9 cellular contexts compared by ENCODE assay signal in genomic region chr22:31342389-31343125, GRCh38. TPM values are rescaled to one million over a fixed set of nuclear protein-coding genes. Genes with fewer than 3 reads are reported as not detected.
DNase-seq lines count a peak whose midpoint lies in the region; ATAC-seq lines count a peak whose summit lies in the region.
"Had no signal": no experiment of that assay in that cellular context is flagged by ENCODE, and none has a peak within 500 bp of the region (broad histone marks: within the 10 kb centered on the region; RNA-seq: fewer than 3 reads in every experiment).

No MANE protein-coding gene starts in this region.

- H3K27ac Mint-ChIP-seq in CD4-positive, CD25-positive, alpha-beta regulatory T cell: peak overlapping the region; percentile 48 to 92 (median 83)

- ATAC-seq in CD4-positive, CD25-positive, alpha-beta regulatory T cell (ENCODE audit: low read depth in 2 of 2): no peak
- ATAC-seq in HG03571 (IDR thresholded peaks at IDR 0.05; ENCODE audit: unreplicated experiment): no peak

- peaks cover 68% of the 10 kb centered on the region for H3K4me1 ChIP-seq in CD4-positive, CD25-positive, alpha-beta regulatory T cell (ENCODE audit: control insufficient read depth, insufficient read depth, low read length, poor library complexity, severe bottlenecking)
- H3K4me1 ChIP-seq in ectodermal cell (ENCODE audit: control insufficient read depth, insufficient read depth, low read length): peaks cover 42% of the 10 kb centered on the region
- H3K4me1 ChIP-seq in neuron (ENCODE audit: insufficient read depth, low read length): peaks cover 44% of the 10 kb centered on the region

- H3K9me3 ChIP-seq in CD4-positive, CD25-positive, alpha-beta regulatory T cell (ENCODE audit: control insufficient read depth in 2 of 2, low read length in 2 of 2): no peaks in the 10 kb centered on the region
- H3K9me3 ChIP-seq in ectodermal cell (ENCODE audit: control insufficient read depth, low read length) (no peaks in the 10 kb centered on the region), neuron (ENCODE audit: low read length) (no peaks in the 10 kb centered on the region)
- H3K9me3 ChIP-seq: SJSA1 had no signal

- 25 to 26% methylated on average over 16 of the region's 16 CpGs for WGBS in ectodermal cell, 2 experiments

- DNase-seq in CD4-positive, CD25-positive, alpha-beta regulatory T cell: no peak
- DNase-seq in KBM-7 (peak; percentile 9), NCI-H2081 (lab: John Stamatoyannopoulos, UW) (no peak), DMS79 (lab: John Stamatoyannopoulos, UW) (no peak), foreskin melanocyte (no peak)

- H3K27me3 Mint-ChIP-seq in CD4-positive, CD25-positive, alpha-beta regulatory T cell: no peaks in the 10 kb centered on the region

- H3K36me3 Mint-ChIP-seq in CD4-positive, CD25-positive, alpha-beta regulatory T cell: peaks cover 24% of the 10 kb centered on the region

- peaks cover 0 to 1% (median 0%) of the 10 kb centered on the region in 7 donors for H3K9me3 Mint-ChIP-seq in CD4-positive, CD25-positive, alpha-beta regulatory T cell

- peak overlapping the region; percentile 7 for H3K27ac ChIP-seq in CD4-positive, CD25-positive, alpha-beta regulatory T cell (ENCODE audit: insufficient read depth, low read length, poor library complexity, severe bottlenecking)
- peak overlapping the region; percentile 94 for H3K27ac ChIP-seq in ectodermal cell (ENCODE audit: insufficient read depth, low read depth, low read length, poor library complexity, severe bottlenecking)
- H3K27ac ChIP-seq: SJSA1 had no signal

- peaks cover 0 to 80% (median 58%) of the 10 kb centered on the region in 4 donors for H3K4me1 Mint-ChIP-seq in CD4-positive, CD25-positive, alpha-beta regulatory T cell

- H3K36me3 ChIP-seq in CD4-positive, CD25-positive, alpha-beta regulatory T cell (ENCODE audit: control insufficient read depth, insufficient read depth, low read length): peaks cover 53% of the 10 kb centered on the region
- peaks cover 24% of the 10 kb centered on the region for H3K36me3 ChIP-seq in ectodermal cell (ENCODE audit: control insufficient read depth, insufficient read depth, low read length)
- peaks cover 61% of the 10 kb centered on the region for H3K36me3 ChIP-seq in neuron (ENCODE audit: insufficient read depth, low read length)

- no peaks in the 10 kb centered on the region for H3K27me3 ChIP-seq in CD4-positive, CD25-positive, alpha-beta regulatory T cell (ENCODE audit: control insufficient read depth, insufficient read depth, low read length)
- H3K27me3 ChIP-seq in ectodermal cell (ENCODE audit: control insufficient read depth, insufficient read depth, low read length, poor library complexity, severe bottlenecking) (no peaks in the 10 kb centered on the region), neuron (ENCODE audit: insufficient read depth, low read length) (no peaks in the 10 kb centered on the region)
- H3K27me3 ChIP-seq: SJSA1 had no signal

- H3K4me3 ChIP-seq in CD4-positive, CD25-positive, alpha-beta regulatory T cell (ENCODE audit: low read depth, low read length): peak overlapping the region; percentile 6
- H3K4me3 ChIP-seq in ectodermal cell (ENCODE audit: insufficient read depth, low read depth, low read length) (peak overlapping the region; percentile 72), neuron (ENCODE audit: low read length) (peak overlapping the region; percentile 65)
- H3K4me3 ChIP-seq: SJSA1 had no signal

- in situ Hi-C loops in KBM-7 (cut with MboI; ENCODE audit: low pct_unique_long_range_greater_than_20kb, low sequenced_read_pairs): no loop called here

- H3K4me3 Mint-ChIP-seq in CD4-positive, CD25-positive, alpha-beta regulatory T cell: peak overlapping the region; percentile 90 to 98 (median 95)

- no peak overlapping the region for H2AFZ ChIP-seq in neuron (ENCODE audit: low read depth, low read length)

RNA-seq across cellular contexts. Expression of gene PATZ1, which starts 3.6 kb away (rescaled TPM):
- total RNA-seq in CD4-positive, CD25-positive, alpha-beta regulatory T cell: 38.9 TPM
- 10 to 100 TPM in 3 of 4 donors, 1 to 10 TPM in 1; 8.2 to 13.8 (median 11.8) TPM for polyA plus RNA-seq in CD4-positive, CD25-positive, alpha-beta regulatory T cell
- polyA plus RNA-seq in ectodermal cell (2013, experiment 1 of 4): 75.2 TPM
- 90.7 TPM for polyA plus RNA-seq in ectodermal cell (2013, experiment 2 of 4)
- polyA plus RNA-seq in ectodermal cell (2013, experiment 3 of 4): 59.6 TPM
- 70.3 TPM for polyA plus RNA-seq in ectodermal cell (2013, experiment 4 of 4)

RNA-seq across cellular contexts. Expression of gene PIK3IP1, which starts 50.3 kb away (rescaled TPM):
- total RNA-seq in CD4-positive, CD25-positive, alpha-beta regulatory T cell: 534 TPM
- polyA plus RNA-seq in CD4-positive, CD25-positive, alpha-beta regulatory T cell: 100 to 1,000 TPM; 425 to 700 (median 557) TPM
- polyA plus RNA-seq in ectodermal cell (2013, experiment 1 of 4): 1.8 TPM
- polyA plus RNA-seq in ectodermal cell (2013, experiment 2 of 4): 2.1 TPM
- polyA plus RNA-seq in ectodermal cell (2013, experiment 3 of 4): 2.6 TPM
- polyA plus RNA-seq in ectodermal cell (2013, experiment 4 of 4): 3.0 TPM

RNA-seq across cellular contexts. Expression of gene DRG1, which starts 56.8 kb away (rescaled TPM):
- 53.8 TPM for total RNA-seq in CD4-positive, CD25-positive, alpha-beta regulatory T cell
- polyA plus RNA-seq in CD4-positive, CD25-positive, alpha-beta regulatory T cell: 100 to 1,000 TPM in 1 of 4 donors, 10 to 100 TPM in 3; 86.3 to 105 (median 91.6) TPM
- 72.1 TPM for polyA plus RNA-seq in ectodermal cell (2013, experiment 1 of 4)
- 90.5 TPM for polyA plus RNA-seq in ectodermal cell (2013, experiment 2 of 4)
- 69.1 TPM for polyA plus RNA-seq in ectodermal cell (2013, experiment 3 of 4)
- polyA plus RNA-seq in ectodermal cell (2013, experiment 4 of 4): 79.4 TPM

Comparison
In these comparisons a context has a peak if more than half of its experiments do, and no peak if none do; other contexts are left out.
1. H3K4me3 ChIP-seq: peak in every context shown above with its lines; median percentile 72 in ectodermal cell; 65 in neuron; 6 in CD4-positive, CD25-positive, alpha-beta regulatory T cell.